19 cellular contexts compared by ENCODE assay signal in genomic region chr4:148487181-148487580, GRCh38.
"Had no signal": no experiment of that assay in that cellular context is flagged by ENCODE, and none has a peak within 500 bp of the region (broad histone marks: within the 10 kb centered on the region; RNA-seq: fewer than 3 reads in every experiment).

No MANE protein-coding gene starts in this region.

- DNase-seq: colonic mucosa; cortex of kidney; effector CD8-positive, alpha-beta T cell; effector memory CD8-positive, alpha-beta T cell; endodermal cell; foreskin keratinocyte; gastrocnemius medialis; glutamatergic neuron; head of caudate nucleus; heart right ventricle; hippocampal formation; left cardiac atrium; left lung; left ventricle myocardium superior; lower lobe of right lung; mesenchymal stem cell; mucosa of descending colon; naive B cell had no signal

- H3K9me3 ChIP-seq: colonic mucosa, gastrocnemius medialis had no signal

- H3K4me1 ChIP-seq: colonic mucosa, esophagus muscularis mucosa, foreskin keratinocyte, gastrocnemius medialis, heart right ventricle, left lung, lower lobe of right lung had no signal

- H3K27ac ChIP-seq: colonic mucosa, esophagus muscularis mucosa, foreskin keratinocyte, gastrocnemius medialis, heart right ventricle, left lung, lower lobe of right lung had no signal

- H3K4me3 ChIP-seq: colonic mucosa, esophagus muscularis mucosa, gastrocnemius medialis, heart right ventricle, left lung, lower lobe of right lung, mucosa of descending colon had no signal

- ATAC-seq: effector memory CD8-positive, alpha-beta T cell; foreskin keratinocyte; gastrocnemius medialis; heart right ventricle; left cardiac atrium; left lung; left ventricle myocardium superior; lower lobe of right lung; mucosa of descending colon had no signal

- H3K36me3 ChIP-seq: colonic mucosa, esophagus muscularis mucosa, gastrocnemius medialis, heart right ventricle, left lung, lower lobe of right lung had no signal

- H3K27me3 ChIP-seq: colonic mucosa, esophagus muscularis mucosa, foreskin keratinocyte, gastrocnemius medialis, heart right ventricle, left lung had no signal
